Comparison of ENCODE assay signal across 8 cellular contexts in the genomic region with DNA sequence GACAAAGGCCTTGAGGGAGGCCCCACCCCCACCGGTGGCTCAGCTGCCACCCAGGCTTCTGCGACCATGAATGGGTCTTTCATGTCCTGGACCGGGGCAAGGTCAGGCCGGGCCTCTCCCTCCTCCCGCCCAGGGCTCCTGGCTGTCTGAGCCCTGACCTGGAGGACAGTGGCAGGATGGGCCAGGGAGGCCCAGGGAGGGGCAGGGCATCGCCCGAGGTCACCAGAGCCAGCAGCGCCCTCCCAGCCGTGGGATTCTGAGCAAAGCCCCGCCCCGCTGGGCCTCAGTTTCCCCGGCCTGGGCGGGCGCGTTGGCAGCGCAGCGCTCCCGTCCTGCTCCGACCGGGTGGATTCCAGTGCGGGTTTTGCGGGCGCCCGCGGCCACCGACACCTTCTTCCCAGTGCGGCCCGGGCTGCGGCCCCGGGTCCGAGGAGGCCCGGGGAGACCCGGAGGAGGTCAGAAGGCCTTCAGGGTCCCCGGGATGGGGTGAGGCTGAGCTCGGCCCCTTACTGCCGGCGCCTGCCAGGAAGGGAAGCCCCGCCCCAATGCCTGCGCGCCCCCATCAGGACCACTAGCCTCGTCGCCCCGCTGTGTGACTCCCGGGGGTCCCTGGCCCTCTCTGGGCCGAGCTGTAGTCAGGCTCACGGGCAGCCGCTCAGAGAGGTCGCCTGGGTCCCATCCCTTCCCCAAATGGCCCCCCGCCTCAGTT. TPM values are rescaled to one million over a fixed set of nuclear protein-coding genes. Genes with fewer than 3 reads are reported as not detected.
A peak's percentile ranks its signal among the peaks of the same experiment; 100 is the strongest.
DNase-seq lines count a peak whose midpoint lies in the region; ATAC-seq and TF ChIP-seq lines count a peak whose summit lies in the region.

No MANE protein-coding gene starts in this region.

- H3K4me3 Mint-ChIP-seq in activated CD8-positive, alpha-beta memory T cell treated with anti-CD3 and anti-CD28 coated beads, Interleukin-2, amount 10 ng/mL, durations not matched to agents 7 days and 5 days = no peak overlapping the region
- H3K4me3 Mint-ChIP-seq in activated naive CD8-positive, alpha-beta T cell treated with anti-CD3 and anti-CD28 coated beads, Interleukin-2, amount 10 ng/mL, durations not matched to agents 7 days and 5 days = no peak overlapping the region

- peaks cover 5% of the 10 kb centered on the region for H3K4me1 Mint-ChIP-seq in activated CD8-positive, alpha-beta memory T cell treated with anti-CD3 and anti-CD28 coated beads, Interleukin-2, amount 10 ng/mL, durations not matched to agents 7 days and 5 days
- peaks cover 6% of the 10 kb centered on the region for H3K4me1 Mint-ChIP-seq in activated naive CD8-positive, alpha-beta T cell treated with anti-CD3 and anti-CD28 coated beads, Interleukin-2, amount 10 ng/mL, durations not matched to agents 7 days and 5 days

- peak overlapping the region; percentile 22 to 46 for H3K4me3 ChIP-seq in testis

- H3K9me3 ChIP-seq in testis = no peaks in the 10 kb centered on the region

- 0 to 3% methylated on average over 1 to 29 of the region's 49 CpGs for WGBS in testis, 2 donors

- H3K9me3 Mint-ChIP-seq in activated CD8-positive, alpha-beta memory T cell treated with anti-CD3 and anti-CD28 coated beads, Interleukin-2, amount 10 ng/mL, durations not matched to agents 7 days and 5 days (ENCODE audit: low read depth) = no peaks in the 10 kb centered on the region
- H3K9me3 Mint-ChIP-seq in activated naive CD8-positive, alpha-beta T cell treated with anti-CD3 and anti-CD28 coated beads, Interleukin-2, amount 10 ng/mL, durations not matched to agents 7 days and 5 days = no peaks in the 10 kb centered on the region

- intact Hi-C loops in testis (cut with DNase I; ENCODE audit: low total_unique reads) = no loop called here

- no peak for TF ChIP-seq POLR2A in testis (IDR thresholded peaks at IDR 0.05)

- POLR2A ChIA-PET in activated naive CD8-positive, alpha-beta T cell treated with anti-CD3 and anti-CD28 coated beads, Interleukin-2, amount 10 ng/mL, durations not matched to agents 7 days and 5 days (lab: Charles Lee) = no interaction called here

- no peak for DNase-seq in activated CD8-positive, alpha-beta memory T cell treated with anti-CD3 and anti-CD28 coated beads, Interleukin-2, amount 10 ng/mL, durations not matched to agents 7 days and 5 days
- no peak for DNase-seq in activated CD8-positive, alpha-beta memory T cell treated with anti-CD3 and anti-CD28 coated beads for 24 hours
- peak; percentile 63 for DNase-seq in activated naive CD8-positive, alpha-beta T cell treated with anti-CD3 and anti-CD28 coated beads, Interleukin-2, amount 10 ng/mL, durations not matched to agents 7 days and 5 days
- DNase-seq in iPS-NIHi11 (ENCODE audit: low spot score) = peak; percentile 87
- DNase-seq in testis = peak; percentile 57
- no peak for DNase-seq in NOMO-1 (lab: John Stamatoyannopoulos, UW; ENCODE audit: unreplicated experiment in 2 of 2)

- H3K27me3 Mint-ChIP-seq in activated CD8-positive, alpha-beta memory T cell treated with anti-CD3 and anti-CD28 coated beads, Interleukin-2, amount 10 ng/mL, durations not matched to agents 7 days and 5 days = peaks cover 53% of the 10 kb centered on the region
- H3K27me3 Mint-ChIP-seq in activated naive CD8-positive, alpha-beta T cell treated with anti-CD3 and anti-CD28 coated beads, Interleukin-2, amount 10 ng/mL, durations not matched to agents 7 days and 5 days = peaks cover 48% of the 10 kb centered on the region

- CTCF ChIA-PET in activated CD8-positive, alpha-beta memory T cell treated with anti-CD3 and anti-CD28 coated beads, Interleukin-2, amount 10 ng/mL, durations not matched to agents 7 days and 5 days (lab: Charles Lee) = interaction anchor here (0.6 to 2.2 kb wide), 4 partner anchors 8 to 147 kb away, joined by 3 to 7 read pairs (median 4); no protein-coding TSS in a partner anchor

- H3K27me3 ChIP-seq in testis = no peaks in the 10 kb centered on the region

- no peak overlapping the region for H3K27ac Mint-ChIP-seq in activated CD8-positive, alpha-beta memory T cell treated with anti-CD3 and anti-CD28 coated beads, Interleukin-2, amount 10 ng/mL, durations not matched to agents 7 days and 5 days
- H3K27ac Mint-ChIP-seq in activated naive CD8-positive, alpha-beta T cell treated with anti-CD3 and anti-CD28 coated beads, Interleukin-2, amount 10 ng/mL, durations not matched to agents 7 days and 5 days = no peak overlapping the region

- H3K4me1 ChIP-seq in testis = peaks cover 14% of the 10 kb centered on the region

- no peaks in the 10 kb centered on the region for H3K36me3 ChIP-seq in testis (ENCODE audit: low read depth, missing control alignments)

- TF ChIP-seq CTCF in testis (IDR thresholded peaks at IDR 0.05) = no peak

- ATAC-seq in activated CD8-positive, alpha-beta memory T cell treated with anti-CD3 and anti-CD28 coated beads, Interleukin-2, amount 10 ng/mL, durations not matched to agents 7 days and 5 days = peak; percentile 51
- no peak for ATAC-seq in activated naive CD8-positive, alpha-beta T cell treated with anti-CD3 and anti-CD28 coated beads, Interleukin-2, amount 10 ng/mL, durations not matched to agents 7 days and 5 days (ENCODE audit: low read depth)
- ATAC-seq in HG03135 (IDR thresholded peaks at IDR 0.05; ENCODE audit: unreplicated experiment) (no peak), HG03159 (IDR thresholded peaks at IDR 0.05; ENCODE audit: unreplicated experiment) (no peak)

- no peaks in the 10 kb centered on the region for H3K36me3 Mint-ChIP-seq in activated CD8-positive, alpha-beta memory T cell treated with anti-CD3 and anti-CD28 coated beads, Interleukin-2, amount 10 ng/mL, durations not matched to agents 7 days and 5 days
- H3K36me3 Mint-ChIP-seq in activated naive CD8-positive, alpha-beta T cell treated with anti-CD3 and anti-CD28 coated beads, Interleukin-2, amount 10 ng/mL, durations not matched to agents 7 days and 5 days = no peaks in the 10 kb centered on the region

- no peak overlapping the region for H3K27ac ChIP-seq in testis

RNA-seq across cellular contexts. Expression of a gene that starts 24.6 kb away (rescaled TPM):
- not detected for total RNA-seq in activated CD8-positive, alpha-beta memory T cell treated with anti-CD3 and anti-CD28 coated beads, Interleukin-2, amount 10 ng/mL, durations not matched to agents 7 days and 5 days
- 1 to 10 TPM in 1 of 2 experiments, under 1 TPM in 1; 1.00 to 1.3 TPM for total RNA-seq in activated naive CD8-positive, alpha-beta T cell treated with anti-CD3 and anti-CD28 coated beads, Interleukin-2, amount 10 ng/mL, durations not matched to agents 7 days and 5 days
- 1 to 10 TPM; 3.5 to 4.2 TPM for total RNA-seq in testis
- 5.0 TPM for polyA plus RNA-seq in testis (ENCODE audit: insufficient read depth, low read depth, low replicate concordance)

RNA-seq across cellular contexts. Expression of a gene that starts 44.3 kb away (rescaled TPM):
- under 1 TPM; 0.32 to 0.35 TPM for total RNA-seq in activated CD8-positive, alpha-beta memory T cell treated with anti-CD3 and anti-CD28 coated beads, Interleukin-2, amount 10 ng/mL, durations not matched to agents 7 days and 5 days
- total RNA-seq in activated naive CD8-positive, alpha-beta T cell treated with anti-CD3 and anti-CD28 coated beads, Interleukin-2, amount 10 ng/mL, durations not matched to agents 7 days and 5 days = not detected
- total RNA-seq in testis = under 1 TPM; 0.24 to 0.25 TPM
- polyA plus RNA-seq in testis (ENCODE audit: insufficient read depth, low read depth, low replicate concordance) = 0.58 TPM

RNA-seq across cellular contexts. Expression of a gene that starts 49.1 kb away (rescaled TPM):
- not detected for total RNA-seq in activated CD8-positive, alpha-beta memory T cell treated with anti-CD3 and anti-CD28 coated beads, Interleukin-2, amount 10 ng/mL, durations not matched to agents 7 days and 5 days
- total RNA-seq in activated naive CD8-positive, alpha-beta T cell treated with anti-CD3 and anti-CD28 coated beads, Interleukin-2, amount 10 ng/mL, durations not matched to agents 7 days and 5 days = 1 to 10 TPM in 1 of 2 experiments, under 1 TPM in 1; 0.37 to 1.1 TPM
- 1 to 10 TPM; 7.4 to 8.5 TPM for total RNA-seq in testis
- 3.8 TPM for polyA plus RNA-seq in testis (ENCODE audit: insufficient read depth, low read depth, low replicate concordance)

RNA-seq across cellular contexts. Expression of a gene that starts 55.2 kb away (rescaled TPM):
- 10 to 100 TPM; 15.7 to 20.1 TPM for total RNA-seq in activated CD8-positive, alpha-beta memory T cell treated with anti-CD3 and anti-CD28 coated beads, Interleukin-2, amount 10 ng/mL, durations not matched to agents 7 days and 5 days
- 10 to 100 TPM; 18.9 to 19.5 TPM for total RNA-seq in activated naive CD8-positive, alpha-beta T cell treated with anti-CD3 and anti-CD28 coated beads, Interleukin-2, amount 10 ng/mL, durations not matched to agents 7 days and 5 days
- total RNA-seq in testis = 10 to 100 TPM in 1 of 2 donors, 1 to 10 TPM in 1; 9.7 to 15.9 TPM
- polyA plus RNA-seq in testis (ENCODE audit: insufficient read depth, low read depth, low replicate concordance) = 13.4 TPM

Comparison
In these comparisons a context has a peak if more than half of its experiments do, and no peak if none do; other contexts are left out.
1. DNase-seq: peak in activated naive CD8-positive, alpha-beta T cell treated with anti-CD3 and anti-CD28 coated beads, Interleukin-2, amount 10 ng/mL, durations not matched to agents 7 days and 5 days (single experiment), iPS-NIHi11 (single experiment) and testis (single experiment); none in activated CD8-positive, alpha-beta memory T cell treated with anti-CD3 and anti-CD28 coated beads, Interleukin-2, amount 10 ng/mL, durations not matched to agents 7 days and 5 days (single experiment), activated CD8-positive, alpha-beta memory T cell treated with anti-CD3 and anti-CD28 coated beads for 24 hours (single experiment) and NOMO-1 (0 of 2).
2. RNA of a gene that starts 49.1 kb away (total RNA-seq): 7.4 to 8.5 TPM in testis; 0.37 to 1.1 TPM in activated naive CD8-positive, alpha-beta T cell treated with anti-CD3 and anti-CD28 coated beads, Interleukin-2, amount 10 ng/mL, durations not matched to agents 7 days and 5 days and not detected in activated CD8-positive, alpha-beta memory T cell treated with anti-CD3 and anti-CD28 coated beads, Interleukin-2, amount 10 ng/mL, durations not matched to agents 7 days and 5 days; every median in the first group is over 4 times any median in the second.